35 cellular contexts compared by ENCODE assay signal in the genomic region with DNA sequence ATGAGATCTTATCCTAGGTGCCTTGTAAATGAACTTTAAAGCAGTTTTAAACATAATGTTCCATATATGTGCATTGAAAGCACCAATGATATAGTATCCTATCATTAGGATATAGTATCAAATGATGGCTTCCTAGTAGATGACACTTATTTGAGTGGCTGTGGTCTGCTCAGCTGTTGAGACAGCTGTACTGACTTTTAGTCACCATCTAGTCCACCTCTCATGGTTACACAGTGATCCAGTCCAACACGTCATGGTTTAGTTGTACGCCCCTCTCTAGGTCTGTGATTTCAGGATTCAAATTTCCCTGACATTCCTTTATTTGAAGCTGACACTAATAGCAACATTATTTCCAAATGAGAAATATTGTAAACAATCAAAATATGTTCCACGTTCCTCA.
"Had no signal": no experiment of that assay in that cellular context is flagged by ENCODE, and none has a peak within 500 bp of the region (broad histone marks: within the 10 kb centered on the region; RNA-seq: fewer than 3 reads in every experiment).

No MANE protein-coding gene starts in this region.

- H3K4me1 Mint-ChIP-seq: activated B cell treated with CpG ODN at 0.5 μM for 24 hours; activated T-helper 17 cell treated with anti-CD3 and anti-CD28 coated beads, Interleukin-2, amount 50 U/mL, for 72 hours had no signal

- H3K4me1 ChIP-seq: adrenal gland, body of pancreas, breast epithelium had no signal

- H3K27ac Mint-ChIP-seq: activated B cell treated with CpG ODN at 0.5 μM for 24 hours; activated CD4-positive, alpha-beta memory T cell treated with anti-CD3 and anti-CD28 coated beads for 36 hours; activated CD4-positive, alpha-beta T cell treated with anti-CD3 and anti-CD28 coated beads, Interleukin-2, amount 10 ng/mL, durations not matched to agents 24 days and 14 days; activated CD8-positive, alpha-beta T cell treated with anti-CD3 and anti-CD28 coated beads for 36 hours; activated naive CD4-positive, alpha-beta T cell treated with anti-CD3 and anti-CD28 coated beads for 36 hours; activated naive CD4-positive, alpha-beta T cell treated with anti-CD3 and anti-CD28 coated beads, Interleukin-2, amount 50 U/mL, for 72 hours; activated naive CD8-positive, alpha-beta T cell treated with anti-CD3 and anti-CD28 coated beads for 36 hours; activated T-cell treated with anti-CD3 and anti-CD28 coated beads, Interleukin-2, amount 50 U/mL, for 72 hours; activated T-helper 1 cell treated with anti-CD3 and anti-CD28 coated beads, Interleukin-12 subunit alpha, Interleukin-12 subunit beta, Interleukin-2, Interleukin-4 antibody, amounts not matched to agents 30 ng/mL and 10 ng/mL and 1 ng/mL, durations not matched to agents 14 hours and 24 hours and 36 hours; activated T-helper 17 cell treated with anti-CD3 and anti-CD28 coated beads, Interleukin-2, amount 50 U/mL, for 72 hours; T-helper 1 cell treated with Interleukin-12 subunit alpha and Interleukin-12 subunit beta and Interleukin-4 antibody, amounts not matched to agents 30 μg/mL and 1 μg/mL, for 36 hours; T-helper 2 cell treated with Interferon-gamma antibody and Interleukin-4, amounts not matched to agents 5 μg/mL and 100 μg/mL, for 36 hours had no signal

- H3K4me3 Mint-ChIP-seq: activated B cell treated with CpG ODN at 0.5 μM for 24 hours; activated CD4-positive, alpha-beta memory T cell treated with anti-CD3 and anti-CD28 coated beads for 36 hours; activated CD4-positive, alpha-beta T cell treated with anti-CD3 and anti-CD28 coated beads, Interleukin-2, amount 10 ng/mL, durations not matched to agents 24 days and 14 days; activated CD8-positive, alpha-beta T cell treated with anti-CD3 and anti-CD28 coated beads for 36 hours; activated naive CD4-positive, alpha-beta T cell treated with anti-CD3 and anti-CD28 coated beads for 36 hours; activated naive CD8-positive, alpha-beta T cell treated with anti-CD3 and anti-CD28 coated beads for 36 hours; activated T-cell treated with anti-CD3 and anti-CD28 coated beads, Interleukin-2, amount 50 U/mL, for 4 hours; activated T-cell treated with anti-CD3 and anti-CD28 coated beads, Interleukin-2, amount 50 U/mL, for 72 hours; activated T-helper 1 cell treated with anti-CD3 and anti-CD28 coated beads, Interleukin-12 subunit alpha, Interleukin-12 subunit beta, Interleukin-2, Interleukin-4 antibody, amounts not matched to agents 30 ng/mL and 10 ng/mL and 1 ng/mL, durations not matched to agents 14 hours and 24 hours and 36 hours; activated T-helper 17 cell treated with anti-CD3 and anti-CD28 coated beads, Interleukin-2, amount 50 U/mL, for 72 hours; T-helper 1 cell treated with Interleukin-12 subunit alpha and Interleukin-12 subunit beta and Interleukin-4 antibody, amounts not matched to agents 30 μg/mL and 1 μg/mL, for 36 hours; T-helper 2 cell treated with Interferon-gamma antibody and Interleukin-4, amounts not matched to agents 5 μg/mL and 100 μg/mL, for 36 hours had no signal

- H3K9me3 ChIP-seq: adrenal gland, body of pancreas, breast epithelium had no signal

- H3K36me3 Mint-ChIP-seq: activated CD4-positive, alpha-beta memory T cell treated with anti-CD3 and anti-CD28 coated beads for 36 hours; activated naive CD4-positive, alpha-beta T cell treated with anti-CD3 and anti-CD28 coated beads, Interleukin-2, amount 50 U/mL, for 72 hours; activated naive CD8-positive, alpha-beta T cell treated with anti-CD3 and anti-CD28 coated beads for 36 hours had no signal

- H3K27me3 ChIP-seq: adrenal gland, body of pancreas, brain microvascular endothelial cell, breast epithelium had no signal

- H3K27ac ChIP-seq: adrenal gland, body of pancreas, brain microvascular endothelial cell, breast epithelium, VCaP had no signal

- DNase-seq: activated B cell treated with CpG ODN at 0.5 μM for 24 hours; activated CD4-positive, alpha-beta memory T cell treated with anti-CD3 and anti-CD28 coated beads for 36 hours; activated CD4-positive, alpha-beta T cell treated with anti-CD3 and anti-CD28 coated beads for 4 hours; activated CD4-positive, alpha-beta T cell treated with anti-CD3 and anti-CD28 coated beads, Interleukin-2, amount 10 ng/mL, durations not matched to agents 24 days and 14 days; activated CD4-positive, alpha-beta T cell treated with anti-CD3 and anti-CD28 coated beads, Interleukin-2, amount 50 U/mL, for 1 hour; activated CD4-positive, alpha-beta T cell treated with anti-CD3 and anti-CD28 coated beads, Interleukin-2, amount 50 U/mL, for 4 hours; activated CD4-positive, CD25-positive, alpha-beta regulatory T cell treated with anti-CD3 and anti-CD28 coated beads, Interleukin-2, amount 50 U/mL, for 72 hours; activated CD8-positive, alpha-beta memory T cell treated with anti-CD3 and anti-CD28 coated beads, Interleukin-2, amount 50 U/mL, for 4 hours; activated CD8-positive, alpha-beta T cell treated with anti-CD3 and anti-CD28 coated beads for 36 hours; activated effector memory CD4-positive, alpha-beta T cell treated with anti-CD3 and anti-CD28 coated beads, Interleukin-2, amount 50 U/mL, for 16 hours; activated gamma-delta T cell treated with Interleukin-2 at 50 U/mL for 16 hours; activated naive CD4-positive, alpha-beta T cell; activated naive CD4-positive, alpha-beta T cell treated with anti-CD3 and anti-CD28 coated beads for 36 hours; activated naive CD4-positive, alpha-beta T cell treated with anti-CD3 and anti-CD28 coated beads, Interleukin-2, amount 50 U/mL, for 16 hours; activated naive CD8-positive, alpha-beta T cell treated with anti-CD3 and anti-CD28 coated beads for 36 hours; activated T-cell treated with anti-CD3 and anti-CD28 coated beads for 4 hours; activated T-cell treated with anti-CD3 and anti-CD28 coated beads, Interleukin-2, amount 50 U/mL, for 1 hour; activated T-cell treated with anti-CD3 and anti-CD28 coated beads, Interleukin-2, amount 50 U/mL, for 4 hours; activated T-cell treated with anti-CD3 and anti-CD28 coated beads, Interleukin-2, amount 50 U/mL, for 72 hours; adrenal gland; amniotic stem cell; aorta; body of pancreas; brain microvascular endothelial cell; central memory CD4-positive, alpha-beta T cell; T-helper 1 cell; T-helper 2 cell; T-helper 9 cell had no signal

- H3K36me3 ChIP-seq: adrenal gland, brain microvascular endothelial cell, breast epithelium had no signal

- H3K4me3 ChIP-seq: adrenal gland, body of pancreas, breast epithelium had no signal

- H3K9me3 Mint-ChIP-seq: activated B cell treated with CpG ODN at 0.5 μM for 24 hours; activated CD4-positive, alpha-beta memory T cell treated with anti-CD3 and anti-CD28 coated beads for 36 hours; activated CD4-positive, alpha-beta T cell treated with anti-CD3 and anti-CD28 coated beads, Interleukin-2, amount 10 ng/mL, durations not matched to agents 24 days and 14 days; activated CD8-positive, alpha-beta T cell treated with anti-CD3 and anti-CD28 coated beads for 36 hours; activated naive CD4-positive, alpha-beta T cell treated with anti-CD3 and anti-CD28 coated beads for 36 hours; activated naive CD4-positive, alpha-beta T cell treated with anti-CD3 and anti-CD28 coated beads, Interleukin-2, amount 50 U/mL, for 72 hours; activated naive CD8-positive, alpha-beta T cell treated with anti-CD3 and anti-CD28 coated beads for 36 hours; activated T-cell treated with anti-CD3 and anti-CD28 coated beads, Interleukin-2, amount 50 U/mL, for 4 hours; activated T-helper 1 cell treated with anti-CD3 and anti-CD28 coated beads, Interleukin-12 subunit alpha, Interleukin-12 subunit beta, Interleukin-2, Interleukin-4 antibody, amounts not matched to agents 30 ng/mL and 10 ng/mL and 1 ng/mL, durations not matched to agents 14 hours and 24 hours and 36 hours; activated T-helper 17 cell treated with anti-CD3 and anti-CD28 coated beads, Interleukin-2, amount 50 U/mL, for 72 hours; T-helper 1 cell treated with Interleukin-12 subunit alpha and Interleukin-12 subunit beta and Interleukin-4 antibody, amounts not matched to agents 30 μg/mL and 1 μg/mL, for 36 hours; T-helper 2 cell treated with Interferon-gamma antibody and Interleukin-4, amounts not matched to agents 5 μg/mL and 100 μg/mL, for 36 hours had no signal
